Comparison of ENCODE assay signal across 27 cellular contexts in genomic region chr14:105494606-105494929, GRCh38. TPM values are rescaled to one million over a fixed set of nuclear protein-coding genes. Genes with fewer than 3 reads are reported as not detected.
"Had no signal": no experiment of that assay in that cellular context is flagged by ENCODE, and none has a peak within 500 bp of the region (broad histone marks: within the 10 kb centered on the region; RNA-seq: fewer than 3 reads in every experiment).

No MANE protein-coding gene starts in this region.

- H3K9ac ChIP-seq: neural progenitor cell, parathyroid adenoma had no signal

- H3K36me3 ChIP-seq: neural progenitor cell, sigmoid colon, thoracic aorta, transverse colon had no signal

- ATAC-seq: foreskin keratinocyte; left cardiac atrium; left ventricle myocardium superior; mucosa of descending colon; naive thymus-derived CD8-positive, alpha-beta T cell; psoas muscle had no signal

- H3K4me2 ChIP-seq: hepatocyte, neural progenitor cell had no signal

- H3K4me3 Mint-ChIP-seq: endodermal cell, neural progenitor cell had no signal

- H3K27ac Mint-ChIP-seq: endodermal cell, neural progenitor cell had no signal

- H2AFZ ChIP-seq: hepatocyte, neural progenitor cell, parathyroid adenoma had no signal

- DNase-seq: cerebellar nuclear complex; dermis blood vessel endothelial cell; erythroblast; foreskin keratinocyte; nucleus accumbens; retina; stimulated activated CD4-positive, alpha-beta T cell treated with anti-CD3 and anti-CD28 coated beads, Interleukin-2, amount 100 ng/mL, for 24 hours; stimulated activated naive CD4-positive, alpha-beta T cell; stomach; substantia nigra; transverse colon had no signal

- FAIRE-seq: colon, endothelial cell of umbilical vein, kidney had no signal

- H3K9me3 ChIP-seq: mucosa of descending colon, psoas muscle, sigmoid colon, stomach, thoracic aorta, transverse colon had no signal

- H3K27ac ChIP-seq: foreskin keratinocyte, hepatocyte, neural progenitor cell, parathyroid adenoma, psoas muscle, sigmoid colon, stomach, thoracic aorta, transverse colon had no signal

- H3K79me2 ChIP-seq: hepatocyte, parathyroid adenoma had no signal

- H3K36me3 Mint-ChIP-seq: neural progenitor cell had no signal

- H3K27me3 ChIP-seq: foreskin keratinocyte, hepatocyte, neural progenitor cell, sigmoid colon, stomach, transverse colon had no signal

- H3K4me1 ChIP-seq: foreskin keratinocyte, neural progenitor cell had no signal

- H3K4me3 ChIP-seq: hepatocyte, mucosa of descending colon, neural progenitor cell, psoas muscle, sigmoid colon, skin epidermis, stomach, thoracic aorta, transverse colon had no signal

RNA-seq across cellular contexts. Expression of gene CRIP1, which starts 7.9 kb away (rescaled TPM):
- total RNA-seq: lung microvascular endothelial cell had no signal
